Comparison of ENCODE assay signal across 18 cellular contexts in the genomic region with DNA sequence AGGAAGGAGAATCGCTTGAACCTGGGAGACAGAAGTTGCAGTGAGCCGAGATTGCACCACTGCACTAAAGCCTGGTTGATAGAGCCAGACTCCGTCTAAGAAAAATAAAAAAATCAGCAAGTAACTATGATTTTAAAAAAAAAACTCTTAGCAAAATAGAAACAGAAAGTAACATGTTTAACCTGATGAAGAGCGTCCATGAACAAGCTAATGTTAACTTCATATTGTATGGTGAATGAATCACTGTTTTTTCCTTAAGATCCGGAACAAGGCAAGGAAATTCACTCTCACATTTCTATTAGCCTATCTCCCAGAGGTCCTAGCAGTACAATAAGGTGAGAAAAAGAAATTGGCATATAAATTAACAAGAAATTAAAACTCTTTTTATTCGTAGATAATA.
A peak's percentile ranks its signal among the peaks of the same experiment; 100 is the strongest.
DNase-seq lines count a peak whose midpoint lies in the region; ATAC-seq and TF ChIP-seq lines count a peak whose summit lies in the region.
"Had no signal": no experiment of that assay in that cellular context is flagged by ENCODE, and none has a peak within 500 bp of the region (broad histone marks: within the 10 kb centered on the region; RNA-seq: fewer than 3 reads in every experiment).

No MANE protein-coding gene starts in this region.

- H3K27me3 ChIP-seq in left ventricle myocardium inferior (ENCODE audit: low read depth) (no peaks in the 10 kb centered on the region), heart right ventricle (no peaks in the 10 kb centered on the region), suprapubic skin (no peaks in the 10 kb centered on the region)
- H3K27me3 ChIP-seq: MG63 had no signal

- TF ChIP-seq CTCF in left ventricle myocardium inferior (IDR thresholded peaks at IDR 0.05; ENCODE audit: borderline replicate concordance), result no peak
- no peak for TF ChIP-seq CTCF in heart right ventricle (IDR thresholded peaks at IDR 0.05)
- TF ChIP-seq CTCF in suprapubic skin (IDR thresholded peaks at IDR 0.05), result no peak

- H3K9me3 ChIP-seq in left ventricle myocardium inferior (replicated peaks), result peaks cover 8% of the 10 kb centered on the region
- H3K9me3 ChIP-seq in heart right ventricle, result peaks cover 0 to 16% (median 0%) of the 10 kb centered on the region in 11 donors
- H3K9me3 ChIP-seq in T-helper 17 cell (ENCODE audit: control insufficient read depth, low read length, poor library complexity, severe bottlenecking), result no peaks in the 10 kb centered on the region
- H3K9me3 ChIP-seq in suprapubic skin, result no peaks in the 10 kb centered on the region

- no peak overlapping the region for H3K4me3 Mint-ChIP-seq in T-helper 17 cell
- H3K4me3 Mint-ChIP-seq in immature natural killer cell, result peak overlapping the region; percentile 46 to 84 (median 72)

- H3K36me3 Mint-ChIP-seq in T-helper 17 cell (ENCODE audit: low read depth), result peaks cover 22% of the 10 kb centered on the region
- H3K36me3 Mint-ChIP-seq in immature natural killer cell, result peaks cover 18 to 21% (median 19%) of the 10 kb centered on the region in 3 donors

- H3K27ac Mint-ChIP-seq in T-helper 17 cell (peak overlapping the region; percentile 17), immature natural killer cell (peak overlapping the region; percentile 45 to 85 (median 80))

- no peak for TF ChIP-seq POLR2A in suprapubic skin (IDR thresholded peaks at IDR 0.05)

- DNase-seq in left ventricle myocardium inferior (no peak), heart right ventricle (no peak), T-helper 17 cell (no peak), immature natural killer cell (peak; percentile 34 to 42 (median 37)), suprapubic skin (ENCODE audit: low spot score in 2 of 2) (no peak), SKM-1 (lab: John Stamatoyannopoulos, UW; ENCODE audit: unreplicated experiment) (no peak)
- no peak for DNase-seq in stimulated activated naive CD4-positive, alpha-beta T cell (lab: John Stamatoyannopoulos, UW)
- DNase-seq: DMS79, GOT3, IMR-90, Karpas-422, MG63, NCI-H1092 treated with DMSO at 0.1 percent for 48 hours, NCI-H1694 treated with DMSO at 0.1 percent for 48 hours, NCI-H2107, NCI-H226, NCI-H524 treated with DMSO at 0.1 percent for 48 hours had no signal

- TF ChIP-seq EP300 in suprapubic skin (IDR thresholded peaks at IDR 0.05), result no peak

- H3K27me3 Mint-ChIP-seq in T-helper 17 cell, result no peaks in the 10 kb centered on the region
- peaks cover 0 to 3% (median 0%) of the 10 kb centered on the region in 3 donors for H3K27me3 Mint-ChIP-seq in immature natural killer cell (ENCODE audit: low read depth in 3 of 3)

- no peaks in the 10 kb centered on the region for H3K9me3 Mint-ChIP-seq in immature natural killer cell

- H3K27ac ChIP-seq in left ventricle myocardium inferior (replicated peaks) (no peak overlapping the region), heart right ventricle (peak overlapping the region in 2 of 10 donors; percentile 22 to 24), suprapubic skin (no peak overlapping the region)

- peaks cover 22% of the 10 kb centered on the region for H3K4me1 Mint-ChIP-seq in T-helper 17 cell
- H3K4me1 Mint-ChIP-seq in immature natural killer cell, result peaks cover 47 to 83% of the 10 kb centered on the region in 2 donors

- H3K36me3 ChIP-seq in left ventricle myocardium inferior (peaks cover 25% of the 10 kb centered on the region), heart right ventricle (peaks cover 0 to 30% (median 7%) of the 10 kb centered on the region in 9 donors), suprapubic skin (peaks cover 11% of the 10 kb centered on the region)

- ATAC-seq in heart right ventricle (no peak), T-helper 17 cell (no peak)
- ATAC-seq: Panc1 had no signal

- H3K4me3 ChIP-seq in left ventricle myocardium inferior (peak overlapping the region; percentile 14), heart right ventricle (peak overlapping the region in 3 of 10 donors; percentile 3 to 20 (median 14)), suprapubic skin (peak overlapping the region; percentile 5)
- H3K4me3 ChIP-seq: MG63 had no signal

- H3K4me1 ChIP-seq in left ventricle myocardium inferior, result no peaks in the 10 kb centered on the region
- H3K4me1 ChIP-seq in heart right ventricle, result peaks cover 0 to 12% (median 0%) of the 10 kb centered on the region in 9 donors
- H3K4me1 ChIP-seq in suprapubic skin, result no peaks in the 10 kb centered on the region

- 74 to 77% methylated on average over 6 of the region's 6 CpGs for WGBS in heart right ventricle, 2 donors
- WGBS in suprapubic skin, result 84% methylated on average over 6 of the region's 6 CpGs

- intact Hi-C loops in left ventricle myocardium inferior (cut with micrococcal nuclease), result no loop called here
- intact Hi-C loops in heart right ventricle (cut with DNase I), result no loop called here

Comparison
In these comparisons a context has a peak if more than half of its experiments do, and no peak if none do; other contexts are left out.
1. DNase-seq: peak in immature natural killer cell (3 of 3); none in left ventricle myocardium inferior (single experiment), heart right ventricle (0 of 2), T-helper 17 cell (0 of 3), suprapubic skin (0 of 2), stimulated activated naive CD4-positive, alpha-beta T cell (0 of 6) and SKM-1 (single experiment).